ENCODE assay signal across 1 cellular context in the genomic region with DNA sequence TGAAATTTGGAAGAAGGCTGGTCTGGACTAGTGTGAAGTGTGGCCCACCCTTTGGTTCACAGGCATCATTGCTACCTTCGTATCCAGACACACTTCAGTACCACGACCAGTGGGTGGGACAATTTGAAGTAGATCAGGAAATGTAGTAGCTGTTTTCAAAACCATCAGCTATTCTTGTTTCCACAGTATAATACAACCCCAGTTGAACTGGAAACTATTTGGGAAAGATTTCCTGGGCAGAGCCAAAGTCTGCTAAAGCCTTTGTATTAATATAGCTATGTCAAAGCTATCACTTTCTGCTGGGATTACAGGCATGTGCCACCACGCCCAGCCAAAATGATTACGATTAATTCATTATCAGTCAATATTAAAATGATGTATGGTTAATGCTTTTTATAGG.
TF ChIP-seq lines count a peak whose summit lies in the region.

No MANE protein-coding gene starts in this region.

TF ChIP-seq in IMR-90, 13 proteins besides CTCF, POLR2A, EP300 and RAD21 (continued from another document):
- TF ChIP-seq ELK1 (IDR thresholded peaks at IDR 0.05; ENCODE audit: borderline replicate concordance, low read depth, low read length) (no peak), BHLHE40 (IDR thresholded peaks at IDR 0.05; ENCODE audit: low read depth, low read length) (no peak), CEBPB (IDR thresholded peaks at IDR 0.05; ENCODE audit: low read depth, low read length) (no peak), NFE2L2 (IDR thresholded peaks at IDR 0.05; ENCODE audit: low read depth, low read length) (no peak), MAFK (IDR thresholded peaks at IDR 0.05; ENCODE audit: low read depth, low read length) (no peak)
- TF ChIP-seq, protein P1, sequence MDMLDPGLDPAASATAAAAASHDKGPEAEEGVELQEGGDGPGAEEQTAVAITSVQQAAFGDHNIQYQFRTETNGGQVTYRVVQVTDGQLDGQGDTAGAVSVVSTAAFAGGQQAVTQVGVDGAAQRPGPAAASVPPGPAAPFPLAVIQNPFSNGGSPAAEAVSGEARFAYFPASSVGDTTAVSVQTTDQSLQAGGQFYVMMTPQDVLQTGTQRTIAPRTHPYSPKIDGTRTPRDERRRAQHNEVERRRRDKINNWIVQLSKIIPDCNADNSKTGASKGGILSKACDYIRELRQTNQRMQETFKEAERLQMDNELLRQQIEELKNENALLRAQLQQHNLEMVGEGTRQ (IDR thresholded peaks at IDR 0.05; ENCODE audit: low read depth, low read length): no peak
TF ChIP-seq in IMR-90: peak in this region for 0.
